Comparison of ENCODE assay signal across 1 cellular context in genomic region chr1:36711480-36711879, GRCh38.
TF ChIP-seq lines count a peak whose summit lies in the region.

No MANE protein-coding gene starts in this region.

TF ChIP-seq in GM23338, 12 proteins besides CTCF, POLR2A, EP300 and RAD21 (continued from another document):
- TF ChIP-seq, protein P1, sequence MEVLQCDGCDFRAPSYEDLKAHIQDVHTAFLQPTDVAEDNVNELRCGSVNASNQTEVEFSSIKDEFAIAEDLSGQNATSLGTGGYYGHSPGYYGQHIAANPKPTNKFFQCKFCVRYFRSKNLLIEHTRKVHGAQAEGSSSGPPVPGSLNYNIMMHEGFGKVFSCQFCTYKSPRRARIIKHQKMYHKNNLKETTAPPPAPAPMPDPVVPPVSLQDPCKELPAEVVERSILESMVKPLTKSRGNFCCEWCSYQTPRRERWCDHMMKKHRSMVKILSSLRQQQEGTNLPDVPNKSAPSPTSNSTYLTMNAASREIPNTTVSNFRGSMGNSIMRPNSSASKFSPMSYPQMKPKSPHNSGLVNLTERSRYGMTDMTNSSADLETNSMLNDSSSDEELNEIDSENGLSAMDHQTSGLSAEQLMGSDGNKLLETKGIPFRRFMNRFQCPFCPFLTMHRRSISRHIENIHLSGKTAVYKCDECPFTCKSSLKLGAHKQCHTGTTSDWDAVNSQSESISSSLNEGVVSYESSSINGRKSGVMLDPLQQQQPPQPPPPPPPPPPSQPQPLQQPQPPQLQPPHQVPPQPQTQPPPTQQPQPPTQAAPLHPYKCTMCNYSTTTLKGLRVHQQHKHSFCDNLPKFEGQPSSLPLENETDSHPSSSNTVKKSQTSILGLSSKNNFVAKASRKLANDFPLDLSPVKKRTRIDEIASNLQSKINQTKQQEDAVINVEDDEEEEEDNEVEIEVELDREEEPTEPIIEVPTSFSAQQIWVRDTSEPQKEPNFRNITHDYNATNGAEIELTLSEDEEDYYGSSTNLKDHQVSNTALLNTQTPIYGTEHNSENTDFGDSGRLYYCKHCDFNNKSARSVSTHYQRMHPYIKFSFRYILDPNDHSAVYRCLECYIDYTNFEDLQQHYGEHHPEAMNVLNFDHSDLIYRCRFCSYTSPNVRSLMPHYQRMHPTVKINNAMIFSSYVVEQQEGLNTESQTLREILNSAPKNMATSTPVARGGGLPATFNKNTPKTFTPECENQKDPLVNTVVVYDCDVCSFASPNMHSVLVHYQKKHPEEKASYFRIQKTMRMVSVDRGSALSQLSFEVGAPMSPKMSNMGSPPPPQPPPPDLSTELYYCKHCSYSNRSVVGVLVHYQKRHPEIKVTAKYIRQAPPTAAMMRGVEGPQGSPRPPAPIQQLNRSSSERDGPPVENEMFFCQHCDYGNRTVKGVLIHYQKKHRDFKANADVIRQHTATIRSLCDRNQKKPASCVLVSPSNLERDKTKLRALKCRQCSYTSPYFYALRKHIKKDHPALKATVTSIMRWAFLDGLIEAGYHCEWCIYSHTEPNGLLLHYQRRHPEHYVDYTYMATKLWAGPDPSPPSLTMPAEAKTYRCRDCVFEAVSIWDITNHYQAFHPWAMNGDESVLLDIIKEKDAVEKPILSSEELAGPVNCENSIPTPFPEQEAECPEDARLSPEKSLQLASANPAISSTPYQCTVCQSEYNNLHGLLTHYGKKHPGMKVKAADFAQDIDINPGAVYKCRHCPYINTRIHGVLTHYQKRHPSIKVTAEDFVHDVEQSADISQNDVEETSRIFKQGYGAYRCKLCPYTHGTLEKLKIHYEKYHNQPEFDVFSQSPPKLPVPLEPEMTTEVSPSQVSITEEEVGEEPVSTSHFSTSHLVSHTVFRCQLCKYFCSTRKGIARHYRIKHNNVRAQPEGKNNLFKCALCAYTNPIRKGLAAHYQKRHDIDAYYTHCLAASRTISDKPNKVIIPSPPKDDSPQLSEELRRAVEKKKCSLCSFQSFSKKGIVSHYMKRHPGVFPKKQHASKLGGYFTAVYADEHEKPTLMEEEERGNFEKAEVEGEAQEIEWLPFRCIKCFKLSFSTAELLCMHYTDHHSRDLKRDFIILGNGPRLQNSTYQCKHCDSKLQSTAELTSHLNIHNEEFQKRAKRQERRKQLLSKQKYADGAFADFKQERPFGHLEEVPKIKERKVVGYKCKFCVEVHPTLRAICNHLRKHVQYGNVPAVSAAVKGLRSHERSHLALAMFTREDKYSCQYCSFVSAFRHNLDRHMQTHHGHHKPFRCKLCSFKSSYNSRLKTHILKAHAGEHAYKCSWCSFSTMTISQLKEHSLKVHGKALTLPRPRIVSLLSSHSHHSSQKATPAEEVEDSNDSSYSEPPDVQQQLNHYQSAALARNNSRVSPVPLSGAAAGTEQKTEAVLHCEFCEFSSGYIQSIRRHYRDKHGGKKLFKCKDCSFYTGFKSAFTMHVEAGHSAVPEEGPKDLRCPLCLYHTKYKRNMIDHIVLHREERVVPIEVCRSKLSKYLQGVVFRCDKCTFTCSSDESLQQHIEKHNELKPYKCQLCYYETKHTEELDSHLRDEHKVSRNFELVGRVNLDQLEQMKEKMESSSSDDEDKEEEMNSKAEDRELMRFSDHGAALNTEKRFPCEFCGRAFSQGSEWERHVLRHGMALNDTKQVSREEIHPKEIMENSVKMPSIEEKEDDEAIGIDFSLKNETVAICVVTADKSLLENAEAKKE (CRISPR knock-in tag; IDR thresholded peaks at IDR 0.05) = no peak
- TF ChIP-seq, protein P2, sequence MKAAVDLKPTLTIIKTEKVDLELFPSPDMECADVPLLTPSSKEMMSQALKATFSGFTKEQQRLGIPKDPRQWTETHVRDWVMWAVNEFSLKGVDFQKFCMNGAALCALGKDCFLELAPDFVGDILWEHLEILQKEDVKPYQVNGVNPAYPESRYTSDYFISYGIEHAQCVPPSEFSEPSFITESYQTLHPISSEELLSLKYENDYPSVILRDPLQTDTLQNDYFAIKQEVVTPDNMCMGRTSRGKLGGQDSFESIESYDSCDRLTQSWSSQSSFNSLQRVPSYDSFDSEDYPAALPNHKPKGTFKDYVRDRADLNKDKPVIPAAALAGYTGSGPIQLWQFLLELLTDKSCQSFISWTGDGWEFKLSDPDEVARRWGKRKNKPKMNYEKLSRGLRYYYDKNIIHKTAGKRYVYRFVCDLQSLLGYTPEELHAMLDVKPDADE (IDR thresholded peaks at IDR 0.05) = no peak
- TF ChIP-seq CREB1 (CRISPR knock-in tag; IDR thresholded peaks at IDR 0.05; ENCODE audit: low read depth) (no peak), STAT1 (IDR thresholded peaks at IDR 0.05; ENCODE audit: unreplicated experiment) (no peak), NANOG (IDR thresholded peaks at IDR 0.05; ENCODE audit: borderline replicate concordance) (no peak), ZNF114 (CRISPR knock-in tag; IDR thresholded peaks at IDR 0.05) (no peak), EZH2 (IDR thresholded peaks at IDR 0.05; ENCODE audit: low read depth, unreplicated experiment) (no peak)
